Comparison of ENCODE assay signal across 10 cellular contexts in genomic region chr9:119026120-119026519, GRCh38.
DNase-seq lines count a peak whose midpoint lies in the region; ATAC-seq, FAIRE-seq and TF ChIP-seq lines count a peak whose summit lies in the region.
"Had no signal": no experiment of that assay in that cellular context is flagged by ENCODE, and none has a peak within 500 bp of the region (broad histone marks: within the 10 kb centered on the region; RNA-seq: fewer than 3 reads in every experiment).

No MANE protein-coding gene starts in this region.

- H3K27me3 ChIP-seq in SK-N-SH (ENCODE audit: insufficient read depth), result no peaks in the 10 kb centered on the region
- no peaks in the 10 kb centered on the region for H3K27me3 ChIP-seq in muscle layer of duodenum (ENCODE audit: low read depth, low read length)
- no peaks in the 10 kb centered on the region for H3K27me3 ChIP-seq in smooth muscle cell (ENCODE audit: low read depth)

- DNase-seq in SK-N-SH (peak; percentile 16), GM12892 (ENCODE audit: insufficient read length) (no peak), smooth muscle cell (lab: John Stamatoyannopoulos, UW; ENCODE audit: unreplicated experiment) (no peak)
- no peak for DNase-seq in stimulated activated naive CD8-positive, alpha-beta T cell treated with anti-CD3 and anti-CD28 coated beads, Interleukin-15, amount 100 ng/mL, for 72 hours
- DNase-seq: activated CD4-positive, alpha-beta T cell treated with anti-CD3 and anti-CD28 coated beads, Interleukin-2, amount 50 U/mL, for 1 hour had no signal

- no peaks in the 10 kb centered on the region for H3K27me3 Mint-ChIP-seq in stimulated activated naive CD8-positive, alpha-beta T cell treated with anti-CD3 and anti-CD28 coated beads, Interleukin-15, amount 100 ng/mL, for 72 hours

- no peak overlapping the region for H3K4me3 Mint-ChIP-seq in stimulated activated naive CD8-positive, alpha-beta T cell treated with anti-CD3 and anti-CD28 coated beads, Interleukin-15, amount 100 ng/mL, for 72 hours

- H3K27ac ChIP-seq in SK-N-SH (ENCODE audit: low read depth in 2 of 2, low read length in 1 of 2) (peak overlapping the region in 1 of 2 experiments; percentile 71; a peak in 1 of 4 replicates), muscle layer of duodenum (ENCODE audit: low read length) (peak overlapping the region; percentile 59), smooth muscle cell (ENCODE audit: low read depth) (no peak overlapping the region)

- TF ChIP-seq CTCF in SK-N-SH (IDR thresholded peaks at IDR 0.05), result no peak
- TF ChIP-seq CTCF in smooth muscle cell (IDR thresholded peaks at IDR 0.05; ENCODE audit: borderline replicate concordance, insufficient read depth, poor library complexity, severe bottlenecking), result no peak

- H3K4me1 ChIP-seq in SK-N-SH (ENCODE audit: control insufficient read depth in 1 of 2, insufficient read depth in 2 of 2, low read depth in 1 of 2, low read length in 1 of 2) (peaks cover 0 to 11% of the 10 kb centered on the region in 2 experiments; a peak in 2 of 4 replicates), muscle layer of duodenum (ENCODE audit: control insufficient read depth in 1 of 2, insufficient read depth in 2 of 2, low read length in 2 of 2) (peaks cover 0 to 6% of the 10 kb centered on the region in 2 donors), smooth muscle cell (ENCODE audit: low read depth) (no peaks in the 10 kb centered on the region)

- POLR2A ChIA-PET in SK-N-SH (lab: Yijun Ruan, JAX), result no interaction called here

- no peak for TF ChIP-seq RAD21 in SK-N-SH (IDR thresholded peaks at IDR 0.05; ENCODE audit: low read length)

- no peak overlapping the region for H3K27ac Mint-ChIP-seq in stimulated activated naive CD8-positive, alpha-beta T cell treated with anti-CD3 and anti-CD28 coated beads, Interleukin-15, amount 100 ng/mL, for 72 hours

- H3K9me3 Mint-ChIP-seq in stimulated activated naive CD8-positive, alpha-beta T cell treated with anti-CD3 and anti-CD28 coated beads, Interleukin-15, amount 100 ng/mL, for 72 hours, result peaks cover 7 to 11% of the 10 kb centered on the region in 2 donors

- H3K4me3 ChIP-seq in SK-N-SH (ENCODE audit: low read depth in 2 of 2, low read length in 1 of 2) (no peak overlapping the region), muscle layer of duodenum (ENCODE audit: low read depth in 1 of 2, low read length in 2 of 2) (no peak overlapping the region), smooth muscle cell (no peak overlapping the region)
- H3K4me3 ChIP-seq: GM12878 had no signal

- 13% methylated on average over 4 of the region's 4 CpGs for WGBS in SK-N-SH (ENCODE audit: low lambda C conversion rate)
- 53% methylated on average over 4 of the region's 4 CpGs for WGBS in smooth muscle cell (ENCODE audit: low lambda C conversion rate)

- ATAC-seq in SK-N-SH treated with all-trans-retinoic acid at 6 μM for 48 hours (no peak), esophagus mucosa (peak; percentile 28), GM21367 (IDR thresholded peaks at IDR 0.05; ENCODE audit: unreplicated experiment) (no peak)
- no peak for ATAC-seq in stimulated activated naive CD8-positive, alpha-beta T cell treated with anti-CD3 and anti-CD28 coated beads, Interleukin-15, amount 100 ng/mL, for 72 hours
- ATAC-seq: GM12878 had no signal

- CTCF ChIA-PET in SK-N-SH (lab: Yijun Ruan, JAX), result interaction anchor here (1.2 to 1.3 kb wide), 2 partner anchors 9 to 21 kb away, joined by 3 read pairs; no protein-coding TSS in a partner anchor

- FAIRE-seq in GM12892 (lab: Jason Lieb, UNC), result no peak
- FAIRE-seq: GM12878 had no signal

- H3K36me3 ChIP-seq in SK-N-SH (replicated peaks in 1 of 2; ENCODE audit: control insufficient read depth in 1 of 2, insufficient read depth in 2 of 2, low read length in 1 of 2) (no peaks in the 10 kb centered on the region), muscle layer of duodenum (ENCODE audit: control insufficient read depth in 1 of 2, insufficient read depth in 2 of 2, low read length in 2 of 2) (no peaks in the 10 kb centered on the region), smooth muscle cell (ENCODE audit: low read depth) (no peaks in the 10 kb centered on the region)

- TF ChIP-seq EP300 in SK-N-SH (IDR thresholded peaks at IDR 0.05; ENCODE audit: borderline replicate concordance in 1 of 2, low read depth in 1 of 2, low read length in 1 of 2), result no peak

- H3K4me2 ChIP-seq in SK-N-SH (no peak overlapping the region), smooth muscle cell (no peak overlapping the region)

- H4K20me1 ChIP-seq in SK-N-SH (ENCODE audit: insufficient read depth) (no peaks in the 10 kb centered on the region), smooth muscle cell (ENCODE audit: low read depth) (no peaks in the 10 kb centered on the region)

- H3K4me1 Mint-ChIP-seq in stimulated activated naive CD8-positive, alpha-beta T cell treated with anti-CD3 and anti-CD28 coated beads, Interleukin-15, amount 100 ng/mL, for 72 hours, result no peaks in the 10 kb centered on the region

- H3K79me2 ChIP-seq in SK-N-SH (ENCODE audit: insufficient read depth), result no peaks in the 10 kb centered on the region
- no peaks in the 10 kb centered on the region for H3K79me2 ChIP-seq in smooth muscle cell (ENCODE audit: low read depth)

- no peaks in the 10 kb centered on the region for H3K9me3 ChIP-seq in SK-N-SH
- H3K9me3 ChIP-seq in muscle layer of duodenum (ENCODE audit: control insufficient read depth in 1 of 2, low read length in 2 of 2), result no peaks in the 10 kb centered on the region
- H3K9me3 ChIP-seq in smooth muscle cell (replicated peaks; ENCODE audit: low read depth), result no peaks in the 10 kb centered on the region

- H3F3A ChIP-seq in SK-N-SH (replicated peaks; ENCODE audit: insufficient read depth) (no peaks in the 10 kb centered on the region), smooth muscle cell (ENCODE audit: low read depth) (no peaks in the 10 kb centered on the region)

- H3K9me2 ChIP-seq in SK-N-SH, result no peaks in the 10 kb centered on the region

- H3K9ac ChIP-seq in SK-N-SH (no peak overlapping the region), smooth muscle cell (ENCODE audit: low read depth) (no peak overlapping the region)

- TF ChIP-seq POLR2A in GM12892 (IDR thresholded peaks at IDR 0.05; ENCODE audit: low read depth, low read length), result no peak

- H2AFZ ChIP-seq in SK-N-SH (ENCODE audit: low read depth) (no peak overlapping the region), smooth muscle cell (ENCODE audit: low read depth) (no peak overlapping the region)

TF ChIP-seq in SK-N-SH, 30 proteins besides CTCF, POLR2A, EP300 and RAD21:
- TF ChIP-seq RCOR1 (IDR thresholded peaks at IDR 0.05; ENCODE audit: low read length) (0 out of 2 replicates have a peak, but pooled peaks have one; percentile 30), ZBTB33 (IDR thresholded peaks at IDR 0.05; ENCODE audit: borderline replicate concordance, low read depth) (no peak)

TF ChIP-seq in SK-N-SH treated with all-trans-retinoic acid at 6 μM for 48 hours, 23 proteins besides CTCF, POLR2A, EP300 and RAD21 (continues in another document):
- TF ChIP-seq CSRNP3 (CRISPR knock-in tag; IDR thresholded peaks at IDR 0.05) (no peak), CREB5 (CRISPR knock-in tag; IDR thresholded peaks at IDR 0.05; ENCODE audit: low read depth) (no peak), RARB (CRISPR knock-in tag; IDR thresholded peaks at IDR 0.05) (no peak), POU6F1 (CRISPR knock-in tag; IDR thresholded peaks at IDR 0.05; ENCODE audit: borderline replicate concordance, low read depth) (no peak), ZNF8 (CRISPR knock-in tag; IDR thresholded peaks at IDR 0.05) (no peak), OSR1 (CRISPR knock-in tag; IDR thresholded peaks at IDR 0.05) (no peak), ZC3H10 (CRISPR knock-in tag; IDR thresholded peaks at IDR 0.05) (no peak), TOX (CRISPR knock-in tag; IDR thresholded peaks at IDR 0.05; ENCODE audit: borderline replicate concordance) (no peak)
